In the genomic region with DNA sequence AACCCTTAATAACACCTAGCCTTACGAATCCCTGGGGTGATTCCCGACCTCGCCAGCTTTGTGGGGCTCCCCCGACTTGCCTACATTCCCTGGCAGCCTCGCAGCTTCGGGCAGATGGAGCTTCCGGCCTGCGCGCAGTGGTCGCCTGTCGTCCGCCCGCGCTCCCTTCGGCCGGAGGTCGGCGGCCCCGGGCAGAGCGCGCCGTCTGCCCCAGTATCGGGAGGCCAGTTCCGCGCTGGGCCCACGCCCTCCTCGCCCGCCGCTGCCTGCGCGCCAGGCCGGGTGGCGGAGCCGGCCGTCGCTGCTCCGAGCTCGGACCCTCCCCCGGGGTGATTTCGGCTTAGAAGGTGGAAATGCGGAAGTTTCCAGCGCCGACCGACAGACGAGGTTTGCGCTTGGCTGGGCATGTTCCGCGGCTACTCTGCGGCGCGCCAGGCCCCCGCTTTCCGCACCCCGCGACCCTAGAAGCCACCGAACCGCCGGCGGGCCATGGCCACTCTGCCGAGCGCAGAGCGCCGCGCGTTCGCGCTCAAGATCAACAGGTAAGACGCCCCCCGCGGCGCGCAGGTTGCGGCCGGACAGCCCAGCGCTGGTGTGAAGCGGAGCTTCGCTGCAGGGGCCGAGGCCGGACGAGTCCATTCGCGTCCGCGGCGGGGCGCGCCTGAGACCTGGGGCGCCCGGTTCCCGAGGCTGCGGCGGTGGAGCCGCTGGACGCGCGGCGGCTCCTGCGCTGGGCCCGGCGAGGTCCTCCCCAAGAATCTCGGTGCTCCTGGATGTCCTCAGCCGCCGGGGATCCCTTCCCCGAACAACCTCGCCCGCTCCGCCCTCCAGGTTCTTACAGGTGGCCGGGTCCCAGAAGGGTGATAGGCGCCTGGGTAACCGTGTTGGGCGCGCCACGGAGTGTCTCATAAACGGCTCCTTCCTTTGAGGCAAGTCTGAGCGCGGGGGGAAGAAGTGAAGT, we compare ENCODE assay signal across 8 cellular contexts. TPM values are rescaled to one million over a fixed set of nuclear protein-coding genes. Genes with fewer than 3 reads are reported as not detected.
A peak's percentile ranks its signal among the peaks of the same experiment; 100 is the strongest.
DNase-seq lines count a peak whose midpoint lies in the region; ATAC-seq lines count a peak whose summit lies in the region.

A gene (plus strand): TSS at position 378 of the 961 bp plus-strand sequence. CDS start 112 bp downstream, at position 490.

- CTCF ChIA-PET in CD8-positive, alpha-beta memory T cell (lab: Charles Lee) = interaction anchor here (0.8 to 3.6 kb wide), 11 partner anchors 8 to 121 kb away, joined by 3 to 17 read pairs (median 5); no protein-coding TSS in a partner anchor

- H3K4me3 ChIP-seq in CD8-positive, alpha-beta memory T cell (ENCODE audit: low read length) = peak within 1 kb of the TSS; percentile 69

- H3K9me3 ChIP-seq in CD8-positive, alpha-beta memory T cell (ENCODE audit: low read length) = no peaks in the 10 kb centered on the region

- peaks cover 15 to 32% (median 24%) of the 10 kb centered on the region in 3 donors for H3K4me1 Mint-ChIP-seq in CD8-positive, alpha-beta memory T cell
- peaks cover 27% of the 10 kb centered on the region in 2 donors for H3K4me1 Mint-ChIP-seq in immature natural killer cell

- peak within 1 kb of the TSS; percentile 57 for H3K27ac ChIP-seq in CD8-positive, alpha-beta memory T cell (ENCODE audit: low read depth, low read length)

- no peaks in the 10 kb centered on the region for H3K36me3 ChIP-seq in CD8-positive, alpha-beta memory T cell (ENCODE audit: insufficient read depth, low read length)

- H3K4me3 Mint-ChIP-seq in CD8-positive, alpha-beta memory T cell = peak within 1 kb of the TSS; percentile 83 to 95 (median 89)
- H3K4me3 Mint-ChIP-seq in immature natural killer cell = peak within 1 kb of the TSS; percentile 85 to 94 (median 92)

- peaks cover 13% of the 10 kb centered on the region for H3K4me1 ChIP-seq in CD8-positive, alpha-beta memory T cell (ENCODE audit: insufficient read depth, low read length)

- DNase-seq in CD8-positive, alpha-beta memory T cell = peak; percentile 27 to 75 (median 51)
- DNase-seq in astrocyte of the hippocampus (ENCODE audit: low read depth, low spot score) = peak; percentile 52
- DNase-seq in immature natural killer cell = peak; percentile 71 to 77 (median 73)
- peak; percentile 37 to 41 for DNase-seq in stimulated activated CD4-positive, alpha-beta T cell treated with anti-CD3 and anti-CD28 coated beads, Interleukin-1b, Interleukin-23, amount 100 ng/mL, for 4 hours (ENCODE audit: low read depth in 2 of 2)
- DNase-seq in COLO829 (ENCODE audit: low spot score) = no peak

- no peaks in the 10 kb centered on the region for H3K9me3 Mint-ChIP-seq in CD8-positive, alpha-beta memory T cell
- no peaks in the 10 kb centered on the region for H3K9me3 Mint-ChIP-seq in immature natural killer cell

- ATAC-seq in GM19438 (IDR thresholded peaks at IDR 0.05; ENCODE audit: low read depth, unreplicated experiment) = peak; percentile 86
- ATAC-seq in HG03571 (IDR thresholded peaks at IDR 0.05; ENCODE audit: unreplicated experiment) = peak; percentile 87

- H3K27me3 Mint-ChIP-seq in CD8-positive, alpha-beta memory T cell = no peaks in the 10 kb centered on the region
- peaks cover 0 to 4% (median 0%) of the 10 kb centered on the region in 3 donors for H3K27me3 Mint-ChIP-seq in immature natural killer cell (ENCODE audit: low read depth in 3 of 3)

- intact Hi-C loops in T-helper 1 cell treated with Interleukin-12 subunit alpha and Interleukin-12 subunit beta and Interleukin-4 antibody, amounts not matched to agents 30 ng/mL and 1 ng/mL, for 36 hours (cut with micrococcal nuclease) = loop anchor here (1.0 to 2.0 kb wide), 5 partner anchors 34 to 92 kb away; no protein-coding TSS in a partner anchor

- peak within 1 kb of the TSS in 7 of 8 donors; percentile 17 to 88 (median 82) for H3K27ac Mint-ChIP-seq in CD8-positive, alpha-beta memory T cell
- H3K27ac Mint-ChIP-seq in immature natural killer cell = peak within 1 kb of the TSS; percentile 38 to 91 (median 84)

- H3K36me3 Mint-ChIP-seq in CD8-positive, alpha-beta memory T cell = peaks cover 0 to 1% (median 0%) of the 10 kb centered on the region in 3 donors
- no peaks in the 10 kb centered on the region for H3K36me3 Mint-ChIP-seq in immature natural killer cell

- no peaks in the 10 kb centered on the region for H3K27me3 ChIP-seq in CD8-positive, alpha-beta memory T cell (ENCODE audit: insufficient read depth, low read length, poor library complexity, severe bottlenecking)

- POLR2A ChIA-PET in CD8-positive, alpha-beta memory T cell (lab: Charles Lee) = interaction anchor here (0.8 to 2.3 kb wide), 7 partner anchors 9 to 71 kb away, joined by 3 to 32 read pairs (median 4); no protein-coding TSS in a partner anchor

RNA-seq across cellular contexts. Expression of the gene that starts here (rescaled TPM):
- total RNA-seq in CD8-positive, alpha-beta memory T cell = 100 to 1,000 TPM; 136 to 141 TPM
- polyA plus RNA-seq in CD8-positive, alpha-beta memory T cell = 71.6 TPM
- total RNA-seq in T-helper 1 cell treated with Interleukin-12 subunit alpha and Interleukin-12 subunit beta and Interleukin-4 antibody, amounts not matched to agents 30 ng/mL and 1 ng/mL, for 36 hours = 266 and 274 TPM in 2 replicates
- polyA plus RNA-seq in immature natural killer cell = 10 to 100 TPM; 15.3 to 81.9 (median 25.7) TPM
